Comparison of ENCODE assay signal across 11 cellular contexts in the genomic region with DNA sequence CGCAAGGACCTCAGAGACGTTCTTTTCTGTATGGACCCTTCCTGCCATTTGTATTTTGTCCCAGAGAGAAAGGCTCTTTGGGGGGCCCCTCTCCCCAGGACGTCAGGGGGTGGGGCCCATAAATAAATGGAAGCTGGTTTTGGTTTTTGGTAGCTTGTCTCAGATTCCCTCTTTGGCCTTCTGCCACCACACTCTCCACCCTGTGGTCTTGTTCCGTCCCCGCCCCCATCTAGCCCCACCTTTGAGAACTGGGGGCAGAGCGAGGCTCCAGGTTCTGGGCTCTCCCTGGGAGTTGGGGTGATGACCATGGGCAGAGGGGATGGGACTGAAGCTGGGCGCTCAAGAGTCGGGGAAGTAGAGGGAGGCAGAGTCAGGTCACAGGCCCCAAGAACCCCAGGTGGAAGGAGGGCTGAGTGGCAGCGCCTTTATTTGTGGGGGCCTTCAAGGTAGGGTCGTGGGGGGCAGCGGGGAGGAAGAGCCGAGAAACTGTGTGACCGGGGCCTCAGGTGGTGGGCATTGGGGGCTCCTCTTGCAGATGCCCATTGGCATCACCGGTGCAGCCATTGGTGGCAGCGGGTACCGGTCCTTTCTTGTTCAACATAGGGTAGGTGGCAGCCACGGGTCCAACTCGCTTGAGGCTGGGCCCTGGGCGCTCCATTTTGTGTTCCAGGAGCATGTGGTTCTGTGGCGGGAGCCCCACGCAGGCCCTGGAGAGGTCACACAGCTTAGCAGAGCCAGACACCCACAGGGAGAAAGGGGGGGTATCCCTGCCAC. TPM values are rescaled to one million over a fixed set of nuclear protein-coding genes. Genes with fewer than 3 reads are reported as not detected.
DNase-seq lines count a peak whose midpoint lies in the region; ATAC-seq, FAIRE-seq and TF ChIP-seq lines count a peak whose summit lies in the region.
"Had no signal": no experiment of that assay in that cellular context is flagged by ENCODE, and none has a peak within 500 bp of the region (broad histone marks: within the 10 kb centered on the region; RNA-seq: fewer than 3 reads in every experiment).

No MANE protein-coding gene starts in this region.

- no peak overlapping the region for H3K27ac Mint-ChIP-seq in activated CD4-positive, alpha-beta T cell treated with anti-CD3 and anti-CD28 coated beads for 36 hours

- H3K36me3 ChIP-seq in PC-3 (ENCODE audit: low read depth, low read length) (no peaks in the 10 kb centered on the region), H1 (ENCODE audit: control insufficient read depth in 2 of 4, insufficient read depth in 4 of 4, low read length in 3 of 4) (peaks cover 2 to 13% (median 7%) of the 10 kb centered on the region in 4 experiments; a peak in 4 of 8 replicates), smooth muscle cell (ENCODE audit: low read depth) (no peaks in the 10 kb centered on the region)

- H2BK12ac ChIP-seq in H1 (ENCODE audit: low read depth, low read length), result no peak overlapping the region

- H3K79me1 ChIP-seq in H1 (ENCODE audit: low read depth, low read length), result no peaks in the 10 kb centered on the region; the same call in 1 of the 2 replicates

- BruUV-seq in PC-3 (replicated peaks; lab: Mats Ljungman, UMichigan), result no TSS peak

- H3K9ac ChIP-seq in PC-3 (ENCODE audit: low read length), result no peak overlapping the region
- no peak overlapping the region for H3K9ac ChIP-seq in H1 (replicated peaks in 1 of 4; ENCODE audit: extremely low read depth in 1 of 4, low read depth in 3 of 4, low read length in 3 of 4)
- peak overlapping the region; percentile 62 for H3K9ac ChIP-seq in smooth muscle cell (ENCODE audit: low read depth)

- no peak overlapping the region for H2BK20ac ChIP-seq in H1 (ENCODE audit: low read length)

- H3K9me3 ChIP-seq in PC-3 (ENCODE audit: low read length) (no peaks in the 10 kb centered on the region), H1 (ENCODE audit: insufficient read depth in 2 of 2, low read depth in 1 of 2, low read length in 1 of 2) (no peaks in the 10 kb centered on the region), smooth muscle cell (replicated peaks; ENCODE audit: low read depth) (no peaks in the 10 kb centered on the region)

- H3K79me2 ChIP-seq in PC-3 (ENCODE audit: low read length) (no peaks in the 10 kb centered on the region), H1 (ENCODE audit: control insufficient read depth in 1 of 2, insufficient read depth in 2 of 2, low read length in 2 of 2) (no peaks in the 10 kb centered on the region), smooth muscle cell (ENCODE audit: low read depth) (peaks cover 7% of the 10 kb centered on the region)

- no peaks in the 10 kb centered on the region for H3K9me3 Mint-ChIP-seq in activated CD4-positive, alpha-beta T cell treated with anti-CD3 and anti-CD28 coated beads for 36 hours (ENCODE audit: low read depth)

- no peak overlapping the region for H3K23ac ChIP-seq in H1 (ENCODE audit: insufficient read length)

- POLR2A ChIA-PET in activated CD4-positive, alpha-beta T cell treated with anti-CD3 and anti-CD28 coated beads for 36 hours (lab: Charles Lee), result no interaction called here
- POLR2A ChIA-PET in PC-3 (lab: Charles Lee; ENCODE audit: unreplicated experiment) (no interaction called here), H1 (lab: Charles Lee; ENCODE audit: partially characterized antibody) (interaction anchor here (1.0 to 6.7 kb wide), 9 partner anchors 8 to 154 kb away, joined by 3 to 65 read pairs (median 6); partner anchors contain the start of genes REX1BD and SSBP4)

- TF ChIP-seq RAD21 in H1 (IDR thresholded peaks at IDR 0.05 in 1 of 2, conservative IDR thresholded peaks at IDR 0.05 in 1 of 2; ENCODE audit: low read depth in 2 of 2, low read length in 2 of 2), result no peak

- H4K5ac ChIP-seq in H1 (ENCODE audit: insufficient read length, low read depth, low read length), result no peak overlapping the region

- TF ChIP-seq CTCF in PC-3 (conservative IDR thresholded peaks at IDR 0.05; ENCODE audit: low read depth, low read length) (no peak), H1 (IDR thresholded peaks at IDR 0.05; ENCODE audit: control extremely low read depth in 1 of 3, insufficient read depth in 1 of 3, low read depth in 1 of 3, low read length in 3 of 3) (no peak), smooth muscle cell (IDR thresholded peaks at IDR 0.05; ENCODE audit: borderline replicate concordance, insufficient read depth, poor library complexity, severe bottlenecking) (no peak)

- WGBS in H1 (ENCODE audit: extremely low coverage in 1 of 2, insufficient coverage in 1 of 2, insufficient read length in 1 of 2, insufficient replicate concordance in 2 of 2, low coverage in 1 of 2, low lambda C conversion rate in 2 of 2, missing lambda C conversion rate in 1 of 2), 2 experiments, result 81% methylated on average over 21 of the region's 21 CpGs; no CpG with 5 or more reads in 1 of the 2 experiments
- WGBS in smooth muscle cell (ENCODE audit: low lambda C conversion rate), result 88% methylated on average over 20 of the region's 21 CpGs

- intact Hi-C loops in activated CD4-positive, alpha-beta T cell treated with anti-CD3 and anti-CD28 coated beads for 36 hours (cut with DNase I, micrococcal nuclease), result loop anchor here in 1 of 2 experiments (5.0 kb wide), 1 partner anchor 353 kb away; no protein-coding TSS in a partner anchor
- intact Hi-C loops in PC-3 (cut with micrococcal nuclease), result no loop called here

- H2BK5ac ChIP-seq in H1 (ENCODE audit: low read depth, low read length), result no peak overlapping the region; the same call in 1 of the 2 replicates

- H3K36me3 Mint-ChIP-seq in activated CD4-positive, alpha-beta T cell treated with anti-CD3 and anti-CD28 coated beads for 36 hours (ENCODE audit: low read depth), result peaks cover 13% of the 10 kb centered on the region

- H4K20me1 ChIP-seq in PC-3 (ENCODE audit: low read length) (no peaks in the 10 kb centered on the region), H1 (replicated peaks in 1 of 2; ENCODE audit: control insufficient read depth in 1 of 2, insufficient read depth in 2 of 2, low read length in 2 of 2) (peaks cover 0 to 14% of the 10 kb centered on the region in 2 experiments), smooth muscle cell (ENCODE audit: low read depth) (peaks cover 14% of the 10 kb centered on the region)

- no peak overlapping the region for H3K56ac ChIP-seq in H1 (replicated peaks; ENCODE audit: insufficient read length, low read depth, low read length)

- no peak; a peak in 2 of 3 replicates for TF ChIP-seq POLR2A in H1 (IDR thresholded peaks at IDR 0.05; ENCODE audit: control extremely low read depth in 1 of 2, low read depth in 2 of 2, low read length in 2 of 2)

- H2BK120ac ChIP-seq in H1 (replicated peaks; ENCODE audit: low read depth, low read length), result no peak overlapping the region

- no peak overlapping the region for H3K14ac ChIP-seq in H1 (ENCODE audit: insufficient read length)

- DNase-seq in activated CD4-positive, alpha-beta T cell treated with anti-CD3 and anti-CD28 coated beads for 36 hours, result no peak
- no peak for DNase-seq in activated CD4-positive, alpha-beta T cell treated with anti-CD3 and anti-CD28 coated beads for 48 hours
- DNase-seq in PC-3, result no peak
- no peak for DNase-seq in H1 (ENCODE audit: low read depth in 1 of 2, low spot score in 2 of 2)
- DNase-seq in smooth muscle cell (lab: John Stamatoyannopoulos, UW; ENCODE audit: unreplicated experiment), result no peak
- DNase-seq in left lobe of liver (ENCODE audit: low spot score), result no peak
- no peak for DNase-seq in NCI-H2196 treated with DMSO at 0.1 percent for 48 hours (lab: John Stamatoyannopoulos, UW; ENCODE audit: unreplicated experiment)
- DNase-seq in activated CD4-positive, alpha-beta T cell treated with anti-CD3 and anti-CD28 coated beads for 1 hour, result no peak
- DNase-seq: activated CD4-positive, CD25-positive, alpha-beta regulatory T cell; OCI-M1 had no signal

- H4K8ac ChIP-seq in H1 (ENCODE audit: extremely low read depth, insufficient read depth, low read length), result no peak overlapping the region

- H3K4me3 Mint-ChIP-seq in activated CD4-positive, alpha-beta T cell treated with anti-CD3 and anti-CD28 coated beads for 36 hours, result peak overlapping the region; percentile 15

- no peak overlapping the region for H3K27ac ChIP-seq in PC-3 (ENCODE audit: low read length)
- no peak overlapping the region for H3K27ac ChIP-seq in H1 (ENCODE audit: low read depth, low read length)
- peak overlapping the region; percentile 53 for H3K27ac ChIP-seq in smooth muscle cell (ENCODE audit: low read depth)

- no peaks in the 10 kb centered on the region for H3K27me3 Mint-ChIP-seq in activated CD4-positive, alpha-beta T cell treated with anti-CD3 and anti-CD28 coated beads for 36 hours

- no peak overlapping the region for H2AK5ac ChIP-seq in H1 (ENCODE audit: low read depth, low read length)

- H3K4me1 Mint-ChIP-seq in activated CD4-positive, alpha-beta T cell treated with anti-CD3 and anti-CD28 coated beads for 36 hours, result peaks cover 27% of the 10 kb centered on the region

- 0 out of 2 replicates have a peak overlapping the region, but pooled peaks have one; percentile 48 for H3K18ac ChIP-seq in H1 (ENCODE audit: extremely low read depth, low read length)

- H3K27me3 ChIP-seq in PC-3 (ENCODE audit: low read length), result no peaks in the 10 kb centered on the region
- H3K27me3 ChIP-seq in H1 (replicated peaks in 1 of 4; ENCODE audit: control insufficient read depth in 3 of 4, extremely low read depth in 1 of 4, insufficient read depth in 3 of 4, low read length in 3 of 4), result no peaks in the 10 kb centered on the region; a peak in 1 of 7 replicates
- no peaks in the 10 kb centered on the region for H3K27me3 ChIP-seq in smooth muscle cell (ENCODE audit: low read depth)

- peaks cover 15% of the 10 kb centered on the region; the same call in 1 of the 2 replicates for H3K23me2 ChIP-seq in H1 (ENCODE audit: low read depth, low read length)

- H3F3A ChIP-seq in PC-3 (ENCODE audit: low read length, unreplicated experiment), result no peaks in the 10 kb centered on the region
- peaks cover 19% of the 10 kb centered on the region for H3F3A ChIP-seq in smooth muscle cell (ENCODE audit: low read depth)

- CTCF ChIA-PET in activated CD4-positive, alpha-beta T cell treated with anti-CD3 and anti-CD28 coated beads for 36 hours (lab: Charles Lee), result interaction anchor here (0.9 to 1.2 kb wide), 4 partner anchors 15 to 158 kb away, joined by 3 to 7 read pairs (median 4); partner anchors contain the start of gene SSBP4
- CTCF ChIA-PET in PC-3 (lab: Charles Lee), result interaction anchor here (0.6 kb wide), 1 partner anchor 183 kb away, joined by 3 read pairs; no protein-coding TSS in a partner anchor
- CTCF ChIA-PET in H1 (lab: Charles Lee; ENCODE audit: partially characterized antibody), result interaction anchor here (0.9 to 2.2 kb wide), 3 partner anchors 13 to 88 kb away, joined by 3 to 6 read pairs (median 3); partner anchors contain the start of gene SSBP4

- no peak for ATAC-seq in activated CD4-positive, alpha-beta T cell treated with anti-CD3 and anti-CD28 coated beads for 36 hours
- ATAC-seq in PC-3 (no peak), left lobe of liver (no peak)

- TF ChIP-seq EP300 in H1 (IDR thresholded peaks at IDR 0.05; ENCODE audit: borderline replicate concordance in 1 of 2, low read depth in 2 of 2, low read length in 2 of 2), result no peak

- H2AFZ ChIP-seq in PC-3 (ENCODE audit: low read length), result no peak overlapping the region
- no peak overlapping the region for H2AFZ ChIP-seq in H1 (ENCODE audit: low read length)
- H2AFZ ChIP-seq in smooth muscle cell (ENCODE audit: low read depth), result no peak overlapping the region

- no peak overlapping the region for H4K91ac ChIP-seq in H1 (replicated peaks; ENCODE audit: insufficient read length, low read length)

- H3K4me3 ChIP-seq in PC-3 (ENCODE audit: low read length) (no peak overlapping the region), H1 (ENCODE audit: extremely low read depth in 1 of 4, insufficient read depth in 2 of 4, low read depth in 3 of 4, low read length in 4 of 4) (peak overlapping the region in 3 of 4 experiments; percentile 8 to 56 (median 48); a peak in 3 of 8 replicates), smooth muscle cell (peak overlapping the region; percentile 67)

- H3K4me2 ChIP-seq in PC-3 (ENCODE audit: low read length) (0 out of 2 replicates have a peak overlapping the region, but pooled peaks have one; percentile 20), H1 (ENCODE audit: insufficient read depth in 1 of 2, low read depth in 2 of 2, low read length in 2 of 2) (peak overlapping the region; percentile 24 to 57; a peak in 3 of 4 replicates), smooth muscle cell (peak overlapping the region; percentile 95)

- no peak overlapping the region for H2BK15ac ChIP-seq in H1 (ENCODE audit: low read length)

- no peaks in the 10 kb centered on the region for H3K9me2 ChIP-seq in PC-3 (replicated peaks; ENCODE audit: low read length)

- no peaks in the 10 kb centered on the region for H3K4me1 ChIP-seq in PC-3 (ENCODE audit: insufficient read depth, low read length)
- peaks cover 5 to 58% (median 33%) of the 10 kb centered on the region in 4 experiments for H3K4me1 ChIP-seq in H1 (replicated peaks in 1 of 4; ENCODE audit: control insufficient read depth in 3 of 4, insufficient read depth in 4 of 4, low read length in 3 of 4)
- peaks cover 39% of the 10 kb centered on the region for H3K4me1 ChIP-seq in smooth muscle cell (ENCODE audit: low read depth)

- no peak overlapping the region for H3K4ac ChIP-seq in H1 (replicated peaks; ENCODE audit: insufficient read length, low read depth, low read length)

- no peak for FAIRE-seq in H1 (lab: Jason Lieb, UNC)
- FAIRE-seq: frontal cortex had no signal

RNA-seq across cellular contexts. Expression of gene ISYNA1, which starts 3.3 kb away (rescaled TPM):
- total RNA-seq in activated CD4-positive, alpha-beta T cell treated with anti-CD3 and anti-CD28 coated beads for 36 hours, result 10 to 100 TPM; 18.8 to 23.3 TPM
- total RNA-seq in PC-3 (2014; rRNA removed) (19.4 TPM in 2 replicates), smooth muscle cell (16.4 and 60.1 TPM in 2 replicates), left lobe of liver (10.2 TPM)
- total RNA-seq in H1 (2021; fragmentation: NEBNext Ultra II Directional; extraction: Animal tissue kit (Norgen Biotek cat#: 25700)), result 207 and 215 TPM in 2 replicates
- polyA plus RNA-seq in H1 (2011; rRNA removed) (264 and 330 TPM in 2 replicates), smooth muscle cell (56.9 and 89.5 TPM in 2 replicates)
- polyA plus RNA-seq in H1 (2011; cell fraction: cytosol; rRNA removed), result 164 TPM
- 558 TPM for polyA plus RNA-seq in H1 (2011; cell fraction: nucleus; rRNA removed)
- 147 to 255 TPM (median 231 TPM) in 4 replicates for polyA plus RNA-seq in H1 (2012, experiment 1 of 2)
- polyA plus RNA-seq in H1 (2012, experiment 2 of 2), result 269 TPM
- polyA plus RNA-seq in H1 (2013, experiment 1 of 2), result 172 TPM
- 158 TPM for polyA plus RNA-seq in H1 (2013, experiment 2 of 2)
- 67.7 and 79.7 TPM in 2 replicates for polyA minus RNA-seq in H1 (2011; rRNA and poly(A)+ RNA removed)
- 153 TPM for polyA minus RNA-seq in H1 (2011; cell fraction: cytosol; rRNA and poly(A)+ RNA removed)
- 97.1 TPM for polyA minus RNA-seq in H1 (2011; cell fraction: nucleus; rRNA and poly(A)+ RNA removed)

RNA-seq across cellular contexts. Expression of gene SSBP4, which starts 15.4 kb away (rescaled TPM):
- 10 to 100 TPM; 71.7 to 79.3 TPM for total RNA-seq in activated CD4-positive, alpha-beta T cell treated with anti-CD3 and anti-CD28 coated beads for 36 hours
- total RNA-seq in PC-3 (2014; rRNA removed), result 97.5 and 99.9 TPM in 2 replicates
- total RNA-seq in H1 (2021; fragmentation: NEBNext Ultra II Directional; extraction: Animal tissue kit (Norgen Biotek cat#: 25700)), result 26.4 and 30.5 TPM in 2 replicates
- polyA plus RNA-seq in H1 (2011; rRNA removed), result 33.7 and 51.3 TPM in 2 replicates
- polyA plus RNA-seq in H1 (2011; cell fraction: cytosol; rRNA removed), result 28.5 TPM
- polyA plus RNA-seq in H1 (2011; cell fraction: nucleus; rRNA removed), result 60.9 TPM
- 11.5 to 29.1 TPM (median 22.0 TPM) in 4 replicates for polyA plus RNA-seq in H1 (2012, experiment 1 of 2)
- 26.6 TPM for polyA plus RNA-seq in H1 (2012, experiment 2 of 2)
- 40.7 TPM for polyA plus RNA-seq in H1 (2013, experiment 1 of 2)
- polyA plus RNA-seq in H1 (2013, experiment 2 of 2), result 42.3 TPM
- polyA minus RNA-seq in H1 (2011; rRNA and poly(A)+ RNA removed), result 1.9 and 3.2 TPM in 2 replicates
- 25.3 TPM for polyA minus RNA-seq in H1 (2011; cell fraction: cytosol; rRNA and poly(A)+ RNA removed)
- 21.7 TPM for polyA minus RNA-seq in H1 (2011; cell fraction: nucleus; rRNA and poly(A)+ RNA removed)
- 36.0 and 44.1 TPM in 2 replicates for total RNA-seq in smooth muscle cell
- 124 and 133 TPM in 2 replicates for polyA plus RNA-seq in smooth muscle cell
- total RNA-seq in left lobe of liver, result 18.4 TPM

RNA-seq across cellular contexts. Expression of gene LRRC25, which starts 37.2 kb away (rescaled TPM):
- not detected for total RNA-seq in activated CD4-positive, alpha-beta T cell treated with anti-CD3 and anti-CD28 coated beads for 36 hours
- total RNA-seq in PC-3 (2014; rRNA removed) (not detected in 2 replicates), smooth muscle cell (0.67 TPM in 1 of 2 replicates, not detected in the other), left lobe of liver (2.2 TPM)
- 0.20 and 0.23 TPM in 2 replicates for total RNA-seq in H1 (2021; fragmentation: NEBNext Ultra II Directional; extraction: Animal tissue kit (Norgen Biotek cat#: 25700))
- polyA plus RNA-seq in H1 (2011; rRNA removed) (0.31 and 0.41 TPM in 2 replicates), smooth muscle cell (0.34 TPM in 1 of 2 replicates, not detected in the other)
- polyA plus RNA-seq in H1 (2011; cell fraction: cytosol; rRNA removed), result 0.35 TPM
- 0.30 TPM for polyA plus RNA-seq in H1 (2011; cell fraction: nucleus; rRNA removed)
- 0.09 to 0.29 TPM (median 0.19 TPM) in 3 of 4 replicates, not detected in the other for polyA plus RNA-seq in H1 (2012, experiment 1 of 2)
- 0.16 TPM for polyA plus RNA-seq in H1 (2012, experiment 2 of 2)
- 0.14 TPM for polyA plus RNA-seq in H1 (2013, experiment 1 of 2)
- 0.13 TPM for polyA plus RNA-seq in H1 (2013, experiment 2 of 2)
- polyA minus RNA-seq in H1 (2011; rRNA and poly(A)+ RNA removed), result 0.35 and 0.46 TPM in 2 replicates
- not detected for polyA minus RNA-seq in H1 (2011; cell fraction: cytosol; rRNA and poly(A)+ RNA removed)
- not detected for polyA minus RNA-seq in H1 (2011; cell fraction: nucleus; rRNA and poly(A)+ RNA removed)

RNA-seq across cellular contexts. Expression of gene GDF15, which starts 48.6 kb away (rescaled TPM):
- not detected for total RNA-seq in activated CD4-positive, alpha-beta T cell treated with anti-CD3 and anti-CD28 coated beads for 36 hours
- 84.3 and 105 TPM in 2 replicates for total RNA-seq in PC-3 (2014; rRNA removed)
- 4.1 and 5.0 TPM in 2 replicates for total RNA-seq in H1 (2021; fragmentation: NEBNext Ultra II Directional; extraction: Animal tissue kit (Norgen Biotek cat#: 25700))
- 8.5 and 18.8 TPM in 2 replicates for polyA plus RNA-seq in H1 (2011; rRNA removed)
- 8.2 TPM for polyA plus RNA-seq in H1 (2011; cell fraction: cytosol; rRNA removed)
- 17.2 TPM for polyA plus RNA-seq in H1 (2011; cell fraction: nucleus; rRNA removed)
- polyA plus RNA-seq in H1 (2012, experiment 1 of 2), result 4.9 to 6.1 TPM (median 5.6 TPM) in 4 replicates
- 5.5 TPM for polyA plus RNA-seq in H1 (2012, experiment 2 of 2)
- polyA plus RNA-seq in H1 (2013, experiment 1 of 2), result 11.8 TPM
- polyA plus RNA-seq in H1 (2013, experiment 2 of 2), result 14.4 TPM
- 1.1 and 2.9 TPM in 2 replicates for polyA minus RNA-seq in H1 (2011; rRNA and poly(A)+ RNA removed)
- polyA minus RNA-seq in H1 (2011; cell fraction: cytosol; rRNA and poly(A)+ RNA removed), result 6.8 TPM
- polyA minus RNA-seq in H1 (2011; cell fraction: nucleus; rRNA and poly(A)+ RNA removed), result 9.7 TPM
- 18.8 and 30.9 TPM in 2 replicates for total RNA-seq in smooth muscle cell
- polyA plus RNA-seq in smooth muscle cell, result 40.4 and 42.8 TPM in 2 replicates
- 3.2 TPM for total RNA-seq in left lobe of liver
- total RNA-seq: frontal cortex had no signal

Comparison
In these comparisons a context has a peak if more than half of its experiments do, and no peak if none do; other contexts are left out.
1. H3K4me2 ChIP-seq: peak in every context shown above with its lines; median percentile 95 in smooth muscle cell; 40 in H1; 20 in PC-3.